10 cellular contexts compared by ENCODE assay signal in the genomic region with DNA sequence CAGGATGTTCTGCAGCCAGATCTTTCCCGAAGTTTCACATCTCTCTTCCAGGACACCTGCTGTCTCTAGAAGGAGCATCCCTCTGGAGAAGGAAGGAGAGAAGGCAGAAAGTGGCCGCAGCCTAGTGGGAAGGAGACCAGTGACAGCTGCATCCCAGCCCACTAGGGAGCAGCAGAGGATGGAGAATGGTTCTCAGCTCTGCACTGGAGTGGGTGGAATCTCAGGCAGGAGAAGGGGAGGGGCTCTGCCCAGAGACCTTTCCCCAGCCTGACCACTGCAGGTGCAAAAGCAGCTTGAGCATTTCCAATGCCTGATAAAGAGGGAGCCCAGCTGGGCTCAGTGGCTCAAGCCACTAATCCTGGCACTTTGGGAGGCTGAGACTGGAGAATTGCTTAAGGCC. TPM values are rescaled to one million over a fixed set of nuclear protein-coding genes. Genes with fewer than 3 reads are reported as not detected.
A peak's percentile ranks its signal among the peaks of the same experiment; 100 is the strongest.
DNase-seq lines count a peak whose midpoint lies in the region; ATAC-seq and TF ChIP-seq lines count a peak whose summit lies in the region.
"Had no signal": no experiment of that assay in that cellular context is flagged by ENCODE, and none has a peak within 500 bp of the region (broad histone marks: within the 10 kb centered on the region; RNA-seq: fewer than 3 reads in every experiment).

No MANE protein-coding gene starts in this region.

- H2AK5ac ChIP-seq in mesendoderm (ENCODE audit: low read length) = no peak overlapping the region

- H3K56ac ChIP-seq in mesendoderm (ENCODE audit: low read length) = no peak overlapping the region

- TF ChIP-seq CTCF in dorsolateral prefrontal cortex (IDR thresholded peaks at IDR 0.05 in 54 of 56, conservative IDR thresholded peaks at IDR 0.05 in 2 of 56; ENCODE audit: low read depth in 1 of 56, partially characterized antibody in 56 of 56) = peak; percentile 19 to 91 (median 80)

- peaks cover 18% of the 10 kb centered on the region for H3K4me1 Mint-ChIP-seq in activated T-cell treated with anti-CD3 and anti-CD28 coated beads, Interleukin-2, amount 50 U/mL, for 4 hours (ENCODE audit: low read depth)

- ATAC-seq in HG02763 (IDR thresholded peaks at IDR 0.05; ENCODE audit: unreplicated experiment) = no peak
- no peak for ATAC-seq in activated T-cell treated with anti-CD3 and anti-CD28 coated beads, Interleukin-2, amount 50 U/mL, for 4 hours

- H3K4ac ChIP-seq in mesendoderm (ENCODE audit: low read depth, low read length) = no peak overlapping the region

- no peak overlapping the region for H3K4me2 ChIP-seq in mesendoderm (ENCODE audit: low read length)

- no peaks in the 10 kb centered on the region for H3K36me3 Mint-ChIP-seq in activated T-cell treated with anti-CD3 and anti-CD28 coated beads, Interleukin-2, amount 50 U/mL, for 4 hours (ENCODE audit: insufficient read depth)
- H3K36me3 Mint-ChIP-seq: IgD-negative memory B cell had no signal

- H4K8ac ChIP-seq in mesendoderm (ENCODE audit: low read depth, low read length) = no peak overlapping the region

- WGBS in mesendoderm (ENCODE audit: extremely low coverage, insufficient coverage, low lambda C conversion rate) = no CpG with 5 or more reads among the region's 2 CpGs

- H3K79me2 ChIP-seq in mesendoderm (ENCODE audit: control insufficient read depth, insufficient read depth, low read length) = no peaks in the 10 kb centered on the region

- no peak overlapping the region for H3K4me3 ChIP-seq in dorsolateral prefrontal cortex
- H3K4me3 ChIP-seq in mesendoderm (ENCODE audit: low read length) = no peak overlapping the region

- DNase-seq in DMS79 (lab: John Stamatoyannopoulos, UW) (peak; percentile 24), LoVo (ENCODE audit: low spot score) (peak; percentile 20), OCI-M2 (lab: John Stamatoyannopoulos, UW; ENCODE audit: unreplicated experiment) (peak; percentile 40), dorsolateral prefrontal cortex (peak; percentile 49 to 79 (median 74)), mesendoderm (peak; percentile 92)
- no peak for DNase-seq in activated T-cell treated with anti-CD3 and anti-CD28 coated beads, Interleukin-2, amount 50 U/mL, for 48 hours
- DNase-seq in activated T-cell treated with anti-CD3 and anti-CD28 coated beads, Interleukin-2, amount 50 U/mL, for 4 hours = no peak

- peaks cover 3% of the 10 kb centered on the region for H3K4me1 ChIP-seq in mesendoderm (ENCODE audit: control insufficient read depth, low read depth, low read length)

- no peaks in the 10 kb centered on the region for H3K79me1 ChIP-seq in mesendoderm (ENCODE audit: low read length)

- no peak overlapping the region for H2BK5ac ChIP-seq in mesendoderm (ENCODE audit: low read length)

- H2BK120ac ChIP-seq in mesendoderm (ENCODE audit: low read depth, low read length) = no peak overlapping the region

- H3K36me3 ChIP-seq in mesendoderm (ENCODE audit: control insufficient read depth, insufficient read depth, low read length) = no peaks in the 10 kb centered on the region

- intact Hi-C loops in dorsolateral prefrontal cortex (cut with DNase I) = loop anchor here (2.0 to 5.0 kb wide), 6 partner anchors 59 to 677 kb away; partner anchors contain the start of gene FRS3 (in 2 of the 2)

- H3K9ac ChIP-seq in mesendoderm (ENCODE audit: low read length) = no peak overlapping the region

- H3K9me3 Mint-ChIP-seq in activated T-cell treated with anti-CD3 and anti-CD28 coated beads, Interleukin-2, amount 50 U/mL, for 4 hours = no peaks in the 10 kb centered on the region

- peaks cover 61% of the 10 kb centered on the region for H3K27me3 Mint-ChIP-seq in activated T-cell treated with anti-CD3 and anti-CD28 coated beads, Interleukin-2, amount 50 U/mL, for 4 hours (ENCODE audit: low read depth)

- H3K4me3 Mint-ChIP-seq in activated T-cell treated with anti-CD3 and anti-CD28 coated beads, Interleukin-2, amount 50 U/mL, for 4 hours = no peak overlapping the region
- H3K4me3 Mint-ChIP-seq: IgD-negative memory B cell had no signal

- H3K27ac ChIP-seq in dorsolateral prefrontal cortex = no peak overlapping the region
- no peak overlapping the region for H3K27ac ChIP-seq in mesendoderm (ENCODE audit: low read depth, low read length)

- peaks cover 0 to 61% (median 30%) of the 10 kb centered on the region in 45 donors for H3K27me3 ChIP-seq in dorsolateral prefrontal cortex
- peaks cover 2% of the 10 kb centered on the region for H3K27me3 ChIP-seq in mesendoderm (ENCODE audit: insufficient read depth, low read length, poor library complexity)

- no peak overlapping the region for H2BK15ac ChIP-seq in mesendoderm (replicated peaks; ENCODE audit: low read depth)

- no peak overlapping the region for H4K5ac ChIP-seq in mesendoderm (ENCODE audit: low read length)

- H3K23ac ChIP-seq in mesendoderm (ENCODE audit: low read length) = no peak overlapping the region

- H3K18ac ChIP-seq in mesendoderm (ENCODE audit: low read length) = no peak overlapping the region

RNA-seq across cellular contexts. Expression of gene NCR2, which starts 32.3 kb away (rescaled TPM):
- not detected for total RNA-seq in dorsolateral prefrontal cortex
- not detected for polyA plus RNA-seq in mesendoderm (2013, experiment 1 of 2)
- not detected for polyA plus RNA-seq in mesendoderm (2013, experiment 2 of 2)
- total RNA-seq in activated T-cell treated with anti-CD3 and anti-CD28 coated beads, Interleukin-2, amount 50 U/mL, for 4 hours = not detected
- total RNA-seq: mononuclear cell had no signal
- polyA plus RNA-seq: IgD-negative memory B cell had no signal

Comparison
In these comparisons a context has a peak if more than half of its experiments do, and no peak if none do; other contexts are left out.
1. DNase-seq: peak in DMS79 (single experiment), LoVo (single experiment), OCI-M2 (single experiment), dorsolateral prefrontal cortex (10 of 10) and mesendoderm (single experiment); none in activated T-cell treated with anti-CD3 and anti-CD28 coated beads, Interleukin-2, amount 50 U/mL, for 48 hours (0 of 2) and activated T-cell treated with anti-CD3 and anti-CD28 coated beads, Interleukin-2, amount 50 U/mL, for 4 hours (single experiment).